In the genomic region with DNA sequence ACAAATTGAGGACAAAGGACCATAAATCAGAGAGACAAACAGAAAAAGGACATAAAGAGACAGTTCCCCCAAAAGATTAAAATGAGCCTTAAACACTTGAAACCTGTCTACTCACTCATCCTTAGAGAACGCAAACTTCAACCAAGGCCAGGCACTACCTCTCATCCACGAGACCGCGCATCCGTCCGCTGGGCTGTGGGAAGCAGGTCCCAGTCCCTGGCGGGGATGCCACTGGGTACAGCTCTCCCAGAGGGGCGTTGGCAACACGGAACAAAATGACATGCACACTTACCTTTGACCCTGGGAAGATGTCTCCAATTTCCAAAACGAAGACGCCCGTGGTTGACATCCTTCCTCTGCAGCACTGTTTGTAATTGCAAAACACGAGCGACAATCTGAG, we compare ENCODE assay signal across 30 cellular contexts.
"Had no signal": no experiment of that assay in that cellular context is flagged by ENCODE, and none has a peak within 500 bp of the region (broad histone marks: within the 10 kb centered on the region; RNA-seq: fewer than 3 reads in every experiment).

No MANE protein-coding gene starts in this region.

- FAIRE-seq: keratinocyte, pancreas had no signal

- H3K4me1 ChIP-seq: lower lobe of right lung, pancreas, prostate gland, uterus had no signal

- H3K9me3 Mint-ChIP-seq: natural killer cell; stimulated activated naive B cell treated with anti-CD40 and anti-IgM and Interleukin-4, amounts not matched to agents 10 μg/mL and 1 μg/mL and 100 μg/mL, for 72 hours had no signal

- H3K4me1 Mint-ChIP-seq: natural killer cell had no signal

- H3K36me3 ChIP-seq: left lung, lower lobe of right lung, pancreas, prostate gland, suprapubic skin, thoracic aorta, tibial artery, uterus had no signal

- H3K27ac ChIP-seq: left lung, lower lobe of right lung, pancreas, prostate gland, suprapubic skin, thoracic aorta, tibial artery, uterus had no signal

- H3K27ac Mint-ChIP-seq: mesothelial cell of epicardium; naive B cell; natural killer cell; nephron progenitor cell; stimulated activated naive B cell treated with anti-CD40 and anti-IgM and Interleukin-4, amounts not matched to agents 10 μg/mL and 1 μg/mL and 100 μg/mL, for 72 hours had no signal

- H3K9me3 ChIP-seq: left lung, lower lobe of right lung, pancreas, prostate gland, suprapubic skin, thoracic aorta, tibial artery, uterus had no signal

- H3K4me3 ChIP-seq: left lung, lower lobe of right lung, pancreas, prostate gland, skin epidermis, suprapubic skin, thoracic aorta, tibial artery, uterus had no signal

- ATAC-seq: left cardiac atrium; left lung; lower lobe of right lung; natural killer cell; pancreas; right cardiac atrium; sciatic nerve; stimulated activated naive B cell treated with anti-CD40 and anti-IgM and Interleukin-4, amounts not matched to agents 10 μg/mL and 1 μg/mL and 100 μg/mL, for 72 hours; stimulated activated naive CD8-positive, alpha-beta T cell treated with anti-CD3 and anti-CD28 coated beads, Interleukin-15, Interleukin-2, amounts not matched to agents 100 U/mL and 50 U/mL, for 24 hours had no signal

- H3K36me3 Mint-ChIP-seq: mesothelial cell of epicardium; natural killer cell; stimulated activated naive B cell treated with anti-CD40 and anti-IgM and Interleukin-4, amounts not matched to agents 10 μg/mL and 1 μg/mL and 100 μg/mL, for 72 hours had no signal

- H3K27me3 ChIP-seq: pancreas, suprapubic skin, tibial artery, uterus had no signal

- DNase-seq: hippocampal formation; kidney glomerular epithelial cell; left cardiac atrium; left lung; lower lobe of right lung; mammary epithelial cell; mesenchymal stem cell; naive B cell; natural killer cell; nephron progenitor cell; nucleus accumbens; pancreas; retina; stimulated activated CD4-positive, alpha-beta T cell treated with anti-CD3 and anti-CD28 coated beads, Interleukin-12 subunit alpha, Interleukin-12 subunit beta, amount 100 ng/mL, for 4 hours; stimulated activated CD4-positive, alpha-beta T cell treated with anti-CD3 and anti-CD28 coated beads, Interleukin-15, amount 100 ng/mL, for 24 hours; stimulated activated CD4-positive, alpha-beta T cell treated with anti-CD3 and anti-CD28 coated beads, Interleukin-2, amount 100 ng/mL, for 24 hours; stimulated activated CD4-positive, alpha-beta T cell treated with anti-CD3 and anti-CD28 coated beads, Interleukin-4, amount 100 ng/mL, for 1 hour; stimulated activated naive B cell treated with anti-CD40 and anti-IgM and Interleukin-4, amounts not matched to agents 10 μg/mL and 1 μg/mL and 100 μg/mL, for 72 hours; stimulated activated naive CD8-positive, alpha-beta T cell treated with anti-CD3 and anti-CD28 coated beads, Interleukin-15, Interleukin-2, amounts not matched to agents 100 U/mL and 50 U/mL, for 24 hours; trophoblast cell; uterus had no signal

- H3K4me3 Mint-ChIP-seq: mesothelial cell of epicardium; naive B cell; natural killer cell; nephron progenitor cell; stimulated activated naive B cell treated with anti-CD40 and anti-IgM and Interleukin-4, amounts not matched to agents 10 μg/mL and 1 μg/mL and 100 μg/mL, for 72 hours had no signal
